Comparison of ENCODE assay signal across 34 cellular contexts in the genomic region with DNA sequence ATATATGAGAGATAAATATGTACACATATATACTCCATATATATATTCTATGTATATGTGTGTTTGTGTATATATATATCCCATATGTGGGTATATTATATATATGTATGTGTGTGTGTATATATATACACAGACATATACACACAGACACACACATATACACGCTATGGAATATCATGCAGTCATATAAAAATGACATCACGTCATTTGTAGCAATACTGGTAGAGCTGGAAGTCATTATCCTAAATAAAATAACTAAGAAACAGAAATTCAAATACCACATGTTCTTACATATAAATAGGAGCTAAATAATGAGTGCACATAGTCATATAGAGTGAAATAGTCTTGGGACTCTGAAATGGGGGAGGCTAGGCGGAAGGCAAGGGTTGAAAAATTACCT.
"Had no signal": no experiment of that assay in that cellular context is flagged by ENCODE, and none has a peak within 500 bp of the region (broad histone marks: within the 10 kb centered on the region; RNA-seq: fewer than 3 reads in every experiment).

No MANE protein-coding gene starts in this region.

- H3K27me3 ChIP-seq: adrenal gland, ascending aorta, body of pancreas, brain microvascular endothelial cell, breast epithelium, cardiac muscle cell had no signal

- H3K36me3 ChIP-seq: adrenal gland, ascending aorta, brain microvascular endothelial cell, breast epithelium, cardiac muscle cell had no signal

- ATAC-seq: activated naive CD4-positive, alpha-beta T cell treated with anti-CD3 and anti-CD28 coated beads, Interleukin-2, amount 50 U/mL, for 72 hours; activated naive CD8-positive, alpha-beta T cell treated with anti-CD3 and anti-CD28 coated beads, Interleukin-2, amount 50 U/mL, for 24 hours; activated T-cell treated with anti-CD3 and anti-CD28 coated beads, Interleukin-2, amount 50 U/mL, for 4 hours; activated T-cell treated with anti-CD3 and anti-CD28 coated beads, Interleukin-2, amount 50 U/mL, for 72 hours; activated T-helper 17 cell treated with anti-CD3 and anti-CD28 coated beads, Interleukin-2, amount 50 U/mL, for 72 hours; body of pancreas had no signal

- DNase-seq: activated effector memory CD4-positive, alpha-beta T cell treated with anti-CD3 and anti-CD28 coated beads, Interleukin-2, amount 50 U/mL, for 16 hours; activated effector memory CD4-positive, alpha-beta T cell treated with Interleukin-2 at 50 U/mL for 16 hours; activated gamma-delta T cell; activated gamma-delta T cell treated with Interleukin-2 at 50 U/mL for 16 hours; activated naive CD4-positive, alpha-beta T cell; activated naive CD4-positive, alpha-beta T cell treated with anti-CD3 and anti-CD28 coated beads for 36 hours; activated naive CD4-positive, alpha-beta T cell treated with anti-CD3 and anti-CD28 coated beads, Interleukin-2, amount 10 ng/mL, durations not matched to agents 7 days and 5 days; activated naive CD4-positive, alpha-beta T cell treated with anti-CD3 and anti-CD28 coated beads, Interleukin-2, amount 50 U/mL, for 16 hours; activated naive CD4-positive, alpha-beta T cell treated with Interleukin-2 at 50 U/mL for 16 hours; activated naive CD8-positive, alpha-beta T cell treated with anti-CD3 and anti-CD28 coated beads for 36 hours; activated naive CD8-positive, alpha-beta T cell treated with anti-CD3 and anti-CD28 coated beads, Interleukin-2, amount 10 ng/mL, durations not matched to agents 7 days and 5 days; activated naive CD8-positive, alpha-beta T cell treated with anti-CD3 and anti-CD28 coated beads, Interleukin-2, amount 50 U/mL, for 24 hours; activated T-cell treated with anti-CD3 and anti-CD28 coated beads, Interleukin-2, amount 50 U/mL, for 1 hour; activated T-cell treated with anti-CD3 and anti-CD28 coated beads, Interleukin-2, amount 50 U/mL, for 24 hours; activated T-cell treated with anti-CD3 and anti-CD28 coated beads, Interleukin-2, amount 50 U/mL, for 4 hours; activated T-cell treated with anti-CD3 and anti-CD28 coated beads, Interleukin-2, amount 50 U/mL, for 48 hours; activated T-cell treated with anti-CD3 and anti-CD28 coated beads, Interleukin-2, amount 50 U/mL, for 72 hours; adrenal gland; amniotic stem cell; amygdala; anterior cingulate cortex; aorta; body of pancreas; brain microvascular endothelial cell; caudate nucleus; central memory CD4-positive, alpha-beta T cell; cerebellar nuclear complex had no signal

- H3K4me1 ChIP-seq: adrenal gland, ascending aorta, body of pancreas, breast epithelium had no signal

- FAIRE-seq: astrocyte, bronchial epithelial cell had no signal

- H3K9me3 ChIP-seq: adrenal gland, ascending aorta, body of pancreas, breast epithelium had no signal

- H3K4me3 ChIP-seq: adrenal gland, ascending aorta, body of pancreas, breast epithelium, cardiac muscle cell had no signal

- H3K27ac ChIP-seq: adrenal gland, ascending aorta, body of pancreas, brain microvascular endothelial cell, breast epithelium, cardiac muscle cell had no signal
